ENCODE assay signal across 1 cellular context in the genomic region with DNA sequence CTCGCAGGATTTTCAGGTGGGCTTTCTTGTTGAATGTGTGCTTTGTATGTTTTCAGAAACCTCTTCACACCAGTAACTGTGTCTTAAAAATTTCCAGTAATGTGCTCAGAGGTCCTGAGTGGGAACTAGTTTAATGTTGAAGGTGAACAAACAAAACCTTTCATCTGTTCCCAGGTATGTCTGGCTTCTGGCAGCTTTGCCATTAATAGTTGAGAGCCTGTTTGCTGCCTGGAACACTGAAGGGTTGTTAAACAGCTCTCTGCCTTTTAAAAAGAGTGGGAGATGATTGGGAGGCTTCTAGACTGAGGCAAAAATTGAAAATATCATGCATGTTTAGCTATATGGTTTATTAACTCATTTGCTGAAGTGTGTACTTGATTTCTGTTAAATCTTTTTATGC.
TF ChIP-seq lines count a peak whose summit lies in the region.

No MANE protein-coding gene starts in this region.

TF ChIP-seq in HepG2, 621 proteins besides CTCF, POLR2A, EP300 and RAD21 (continued from another document):
- TF ChIP-seq EZH2 (conservative IDR thresholded peaks at IDR 0.05; ENCODE audit: low read depth, low read length): no peak
